ENCODE assay signal across 1 cellular context in the genomic region with DNA sequence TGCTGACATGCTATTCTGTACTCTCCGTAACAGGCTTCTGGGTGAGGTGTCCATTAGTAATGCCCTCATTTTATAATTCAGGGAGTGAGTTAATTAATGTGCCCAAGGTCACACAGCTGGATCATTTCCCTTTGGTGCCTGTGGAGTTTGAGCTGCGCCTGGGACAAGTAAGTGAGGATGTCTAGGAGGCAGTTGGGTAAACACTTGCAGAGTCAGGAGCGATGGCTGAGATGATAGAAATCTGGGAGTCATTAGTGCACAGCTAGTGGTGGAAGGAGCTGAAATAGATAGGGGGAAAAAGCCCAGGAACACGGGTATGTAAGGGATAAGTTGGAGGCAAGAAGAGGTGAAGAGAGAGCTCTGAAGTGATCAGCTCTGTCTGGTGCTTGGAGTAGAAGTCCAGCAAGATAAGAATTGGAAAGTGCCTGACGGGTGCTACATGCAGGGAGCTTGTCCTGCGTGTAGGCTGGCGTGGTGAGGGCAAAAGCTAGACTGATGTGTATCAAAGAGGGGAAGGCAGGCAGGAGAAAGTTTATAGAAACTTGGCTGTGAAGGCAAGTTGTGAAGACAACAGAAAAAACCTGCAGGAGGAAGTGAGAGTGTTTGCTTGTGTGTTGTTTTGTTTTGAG.
TF ChIP-seq lines count a peak whose summit lies in the region.

No MANE protein-coding gene starts in this region.

TF ChIP-seq in HCT116, 20 proteins besides CTCF, POLR2A, EP300 and RAD21:
- no peak for TF ChIP-seq FOSL1 (IDR thresholded peaks at IDR 0.05; ENCODE audit: low read depth)
- TF ChIP-seq ZFX (IDR thresholded peaks at IDR 0.05), result no peak
- TF ChIP-seq REST (IDR thresholded peaks at IDR 0.05; ENCODE audit: low read depth), result no peak
- TF ChIP-seq TCF7L2 (IDR thresholded peaks at IDR 0.05; ENCODE audit: borderline replicate concordance, extremely low read depth, insufficient read depth, insufficient read length), result no peak
- no peak for TF ChIP-seq JUND (IDR thresholded peaks at IDR 0.05)
- TF ChIP-seq ZNF274 (IDR thresholded peaks at IDR 0.05; ENCODE audit: low read depth, low read length), result no peak
- no peak for TF ChIP-seq EZH2 (IDR thresholded peaks at IDR 0.05)
- TF ChIP-seq SRF (IDR thresholded peaks at IDR 0.05; ENCODE audit: low read depth), result no peak
- TF ChIP-seq SIN3A (IDR thresholded peaks at IDR 0.05; ENCODE audit: low read depth), result no peak
- TF ChIP-seq, protein P1, sequence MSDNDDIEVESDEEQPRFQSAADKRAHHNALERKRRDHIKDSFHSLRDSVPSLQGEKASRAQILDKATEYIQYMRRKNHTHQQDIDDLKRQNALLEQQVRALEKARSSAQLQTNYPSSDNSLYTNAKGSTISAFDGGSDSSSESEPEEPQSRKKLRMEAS (IDR thresholded peaks at IDR 0.05), result no peak
- no peak for TF ChIP-seq SP1 (IDR thresholded peaks at IDR 0.05; ENCODE audit: low read depth)
- no peak for TF ChIP-seq ATF3 (IDR thresholded peaks at IDR 0.05)
- TF ChIP-seq POLR2AphosphoS5 (IDR thresholded peaks at IDR 0.05; ENCODE audit: low read depth, low read length), result no peak
- no peak for TF ChIP-seq CBX3 (IDR thresholded peaks at IDR 0.05; ENCODE audit: low read depth)
- TF ChIP-seq, protein P2, sequence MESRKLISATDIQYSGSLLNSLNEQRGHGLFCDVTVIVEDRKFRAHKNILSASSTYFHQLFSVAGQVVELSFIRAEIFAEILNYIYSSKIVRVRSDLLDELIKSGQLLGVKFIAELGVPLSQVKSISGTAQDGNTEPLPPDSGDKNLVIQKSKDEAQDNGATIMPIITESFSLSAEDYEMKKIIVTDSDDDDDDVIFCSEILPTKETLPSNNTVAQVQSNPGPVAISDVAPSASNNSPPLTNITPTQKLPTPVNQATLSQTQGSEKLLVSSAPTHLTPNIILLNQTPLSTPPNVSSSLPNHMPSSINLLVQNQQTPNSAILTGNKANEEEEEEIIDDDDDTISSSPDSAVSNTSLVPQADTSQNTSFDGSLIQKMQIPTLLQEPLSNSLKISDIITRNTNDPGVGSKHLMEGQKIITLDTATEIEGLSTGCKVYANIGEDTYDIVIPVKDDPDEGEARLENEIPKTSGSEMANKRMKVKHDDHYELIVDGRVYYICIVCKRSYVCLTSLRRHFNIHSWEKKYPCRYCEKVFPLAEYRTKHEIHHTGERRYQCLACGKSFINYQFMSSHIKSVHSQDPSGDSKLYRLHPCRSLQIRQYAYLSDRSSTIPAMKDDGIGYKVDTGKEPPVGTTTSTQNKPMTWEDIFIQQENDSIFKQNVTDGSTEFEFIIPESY (IDR thresholded peaks at IDR 0.05; ENCODE audit: extremely low read depth, insufficient replicate concordance, low read length), result no peak
- no peak for TF ChIP-seq EZH2phosphoT487 (IDR thresholded peaks at IDR 0.05; ENCODE audit: borderline replicate concordance)
- TF ChIP-seq EGR1 (IDR thresholded peaks at IDR 0.05; ENCODE audit: low read depth), result no peak
- no peak for TF ChIP-seq YY1 (IDR thresholded peaks at IDR 0.05; ENCODE audit: extremely low read depth, insufficient replicate concordance, low read depth, low read length)
- no peak for TF ChIP-seq ELF1 (IDR thresholded peaks at IDR 0.05; ENCODE audit: borderline replicate concordance, low read depth)
- TF ChIP-seq CEBPB (IDR thresholded peaks at IDR 0.05; ENCODE audit: low read depth), result no peak
